Comparison of ENCODE assay signal across 9 cellular contexts in the genomic region with DNA sequence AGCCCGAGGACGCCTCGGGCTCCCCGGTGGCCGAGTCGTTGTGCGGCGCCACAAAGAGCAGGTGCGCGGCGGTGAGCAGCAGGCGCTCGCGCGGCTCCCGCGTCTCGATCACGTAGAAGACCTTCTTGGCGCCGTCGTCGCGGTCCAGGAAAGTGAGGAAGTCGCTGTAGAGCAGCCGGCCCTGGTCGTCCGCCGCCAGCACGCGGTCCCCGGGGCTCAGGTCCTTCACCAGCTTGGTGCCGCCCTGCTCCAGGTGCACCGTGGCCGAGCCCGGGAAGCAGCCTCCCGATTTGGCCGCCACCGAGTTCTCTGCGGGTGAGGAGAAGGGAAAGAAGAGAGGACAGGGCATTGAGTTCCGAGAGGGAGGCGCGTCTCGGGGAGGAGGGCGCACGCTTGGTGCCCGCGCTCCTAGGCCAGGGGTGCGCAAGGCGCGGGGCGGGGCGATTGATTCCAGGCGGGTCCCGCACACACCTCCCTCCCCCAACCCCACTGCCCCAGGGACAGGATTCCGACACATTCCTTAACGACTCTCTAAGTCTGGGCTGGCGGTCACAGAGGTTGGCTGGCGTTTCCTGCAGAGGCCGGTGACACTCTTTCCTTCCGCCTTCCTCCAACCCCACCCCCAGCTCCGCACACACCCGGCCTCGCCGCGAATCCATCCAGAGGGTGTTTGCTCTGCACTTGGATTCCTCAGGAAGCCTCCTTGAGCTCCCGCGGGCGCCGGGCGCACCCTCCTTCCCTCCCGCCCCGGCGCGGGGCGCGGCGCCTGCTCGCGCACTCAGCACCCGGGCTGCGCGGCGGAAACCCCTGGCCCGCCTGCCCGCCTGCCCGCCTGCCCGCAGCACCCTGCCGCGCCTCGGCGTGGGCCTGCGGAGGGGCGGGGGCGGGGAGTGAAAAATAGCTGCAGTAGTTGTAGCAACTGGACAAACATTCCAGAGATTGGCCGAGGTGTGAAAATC. TPM values are rescaled to one million over a fixed set of nuclear protein-coding genes. Genes with fewer than 3 reads are reported as not detected.
DNase-seq lines count a peak whose midpoint lies in the region; ATAC-seq and TF ChIP-seq lines count a peak whose summit lies in the region.
"Had no signal": no experiment of that assay in that cellular context is flagged by ENCODE, and none has a peak within 500 bp of the region (broad histone marks: within the 10 kb centered on the region; RNA-seq: fewer than 3 reads in every experiment).

No MANE protein-coding gene starts in this region.

- no peak overlapping the region for H3K27ac ChIP-seq in SK-N-MC

- H3K4me1 ChIP-seq in skeletal muscle satellite cell (ENCODE audit: control insufficient read depth, insufficient read depth, low read length) = peaks cover 31% of the 10 kb centered on the region

- DNase-seq in NCI-H2227 (lab: John Stamatoyannopoulos, UW; ENCODE audit: unreplicated experiment) = peak; percentile 30
- DNase-seq in NCI-H2227 treated with DMSO at 0.1 percent for 48 hours (lab: John Stamatoyannopoulos, UW) = no peak
- DNase-seq in SK-N-MC (ENCODE audit: low read depth, low spot score) = no peak
- no peak for DNase-seq in fibroblast of villous mesenchyme (ENCODE audit: low read depth)
- no peak for DNase-seq in NCI-H1930 (lab: John Stamatoyannopoulos, UW)
- DNase-seq: DND-41 had no signal

- peak overlapping the region; percentile 82 for H3K4me2 ChIP-seq in skeletal muscle satellite cell (ENCODE audit: low read length)

- H3K9ac ChIP-seq in SK-N-MC (ENCODE audit: insufficient read length) (no peak overlapping the region), skeletal muscle satellite cell (ENCODE audit: low read depth, low read length) (no peak overlapping the region)

- H3K9me3 ChIP-seq in SK-N-MC (ENCODE audit: low read depth, low read length) (no peaks in the 10 kb centered on the region), skeletal muscle satellite cell (replicated peaks; ENCODE audit: low read length) (no peaks in the 10 kb centered on the region)

- H3K36me3 ChIP-seq in SK-N-MC (ENCODE audit: insufficient read depth, low read length) = no peaks in the 10 kb centered on the region
- no peaks in the 10 kb centered on the region for H3K36me3 ChIP-seq in skeletal muscle satellite cell (ENCODE audit: insufficient read depth, low read length)

- peaks cover 81% of the 10 kb centered on the region for H3K27me3 ChIP-seq in skeletal muscle satellite cell (ENCODE audit: control insufficient read depth, insufficient read depth, low read length)

- H3K4me3 ChIP-seq in SK-N-MC (peak overlapping the region; percentile 56), fibroblast of villous mesenchyme (ENCODE audit: low read depth, low read length) (peak overlapping the region; percentile 38), skeletal muscle satellite cell (ENCODE audit: low read length) (peak overlapping the region; percentile 64)

- no peak for ATAC-seq in GM19035 (IDR thresholded peaks at IDR 0.05; ENCODE audit: unreplicated experiment)
- ATAC-seq in HG03108 (IDR thresholded peaks at IDR 0.05; ENCODE audit: unreplicated experiment) = no peak

- TF ChIP-seq CTCF in fibroblast of villous mesenchyme (IDR thresholded peaks at IDR 0.05; ENCODE audit: insufficient read depth, low read depth, low read length) = no peak

RNA-seq across cellular contexts. Expression of a gene that starts 8.6 kb away (rescaled TPM):
- not detected in 2 replicates for total RNA-seq in fibroblast of villous mesenchyme
- total RNA-seq in skeletal muscle satellite cell (2012; rRNA removed) = not detected in 2 replicates
